ENCODE assay signal across 34 cellular contexts in the genomic region with DNA sequence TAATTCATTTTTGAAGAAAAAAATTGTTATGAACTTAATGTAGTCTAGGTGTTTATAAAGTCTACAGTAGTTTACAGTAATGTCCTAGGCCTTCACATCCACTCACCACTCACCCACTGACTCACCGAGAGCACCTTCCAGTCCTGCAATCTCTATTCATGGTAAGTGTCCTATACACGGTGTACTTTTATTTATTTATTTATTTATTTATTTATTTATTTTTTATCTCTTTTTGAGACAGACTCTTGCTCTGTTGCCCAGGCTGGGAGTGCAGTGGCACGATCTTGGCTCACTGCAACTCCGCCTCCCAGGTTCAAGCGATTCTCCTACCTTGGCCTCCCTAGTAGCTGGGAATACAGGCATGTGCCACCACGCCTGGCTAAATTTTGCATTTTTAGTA.
"Had no signal": no experiment of that assay in that cellular context is flagged by ENCODE, and none has a peak within 500 bp of the region (broad histone marks: within the 10 kb centered on the region; RNA-seq: fewer than 3 reads in every experiment).

No MANE protein-coding gene starts in this region.

- H3K4me3 ChIP-seq: MG63 had no signal

- H3K36me3 ChIP-seq: MG63 had no signal

- DNase-seq: Karpas-422, Kasumi-1, MG63, MM.1S, MV-4-11, NCI-H1048, NCI-H1092, NCI-H1092 treated with DMSO at 0.1 percent for 48 hours, NCI-H1105, NCI-H1105 treated with DMSO at 0.1 percent for 48 hours, NCI-H1417, NCI-H1417 treated with DMSO at 0.1 percent for 48 hours, NCI-H1436, NCI-H1436 treated with DMSO at 0.1 percent for 48 hours, NCI-H146, NCI-H1694, NCI-H1694 treated with DMSO at 0.1 percent for 48 hours, NCI-H187, NCI-H187 treated with DMSO at 0.1 percent for 48 hours, NCI-H1930, NCI-H2029, NCI-H2029 treated with DMSO at 0.1 percent for 48 hours, NCI-H2081, NCI-H2081 treated with DMSO at 0.1 percent for 48 hours, NCI-H2107, NCI-H2171, NCI-H2171 treated with DMSO at 0.1 percent for 48 hours, NCI-H2227 treated with DMSO at 0.1 percent for 48 hours, NCI-H345, NCI-H446, NCI-H446 treated with DMSO at 0.1 percent for 48 hours, NCI-H510A, NCI-H510A treated with DMSO at 0.1 percent for 48 hours, NCI-H524 had no signal

- H3K27me3 ChIP-seq: MG63 had no signal

- H3K9me3 ChIP-seq: MG63 had no signal
